In genomic region chr16:66705790-66706505, GRCh38 we compare ENCODE assay signal across 11 cellular contexts. TPM values are rescaled to one million over a fixed set of nuclear protein-coding genes. Genes with fewer than 3 reads are reported as not detected.
DNase-seq lines count a peak whose midpoint lies in the region; ATAC-seq, FAIRE-seq and TF ChIP-seq lines count a peak whose summit lies in the region.
"Had no signal": no experiment of that assay in that cellular context is flagged by ENCODE, and none has a peak within 500 bp of the region (broad histone marks: within the 10 kb centered on the region; RNA-seq: fewer than 3 reads in every experiment).

No MANE protein-coding gene starts in this region.

- H3K4me3 ChIP-seq in kidney (ENCODE audit: low read length in 2 of 2) (peak overlapping the region; percentile 9 to 40), skeletal muscle tissue (ENCODE audit: low read length in 3 of 3) (peak overlapping the region in 1 of 3 donors; percentile 14)
- no peak overlapping the region for H3K4me3 ChIP-seq in naive thymus-derived CD4-positive, alpha-beta T cell (ENCODE audit: low read length)

- H3K9me3 ChIP-seq in kidney (ENCODE audit: control insufficient read depth in 1 of 2, low read length in 2 of 2) (no peaks in the 10 kb centered on the region), skeletal muscle tissue (ENCODE audit: control insufficient read depth in 3 of 3, low read length in 3 of 3) (no peaks in the 10 kb centered on the region)
- no peaks in the 10 kb centered on the region for H3K9me3 ChIP-seq in naive thymus-derived CD4-positive, alpha-beta T cell (ENCODE audit: control insufficient read depth in 2 of 3, low read length in 3 of 3)

- H3K27me3 Mint-ChIP-seq in chondrocyte (ENCODE audit: low read depth): no peaks in the 10 kb centered on the region
- peaks cover 0 to 17% (median 4%) of the 10 kb centered on the region in 5 donors for H3K27me3 Mint-ChIP-seq in naive thymus-derived CD4-positive, alpha-beta T cell
- H3K27me3 Mint-ChIP-seq: CD4-positive, CD25-positive, alpha-beta regulatory T cell had no signal

- intact Hi-C loops in kidney (cut with DNase I): no loop called here
- intact Hi-C loops in naive thymus-derived CD4-positive, alpha-beta T cell (cut with micrococcal nuclease): no loop called here

- ATAC-seq in naive thymus-derived CD4-positive, alpha-beta T cell: no peak
- no peak for ATAC-seq in HG03469 (IDR thresholded peaks at IDR 0.05; ENCODE audit: unreplicated experiment)
- ATAC-seq: activated CD8-positive, alpha-beta T cell treated with anti-CD3 and anti-CD28 coated beads for 36 hours had no signal

- POLR2A ChIA-PET in naive thymus-derived CD4-positive, alpha-beta T cell (lab: Charles Lee): no interaction called here

- no peak for TF ChIP-seq CTCF in chondrocyte (IDR thresholded peaks at IDR 0.05)
- no peak for TF ChIP-seq CTCF in kidney (IDR thresholded peaks at IDR 0.05; ENCODE audit: borderline replicate concordance, extremely low read depth, insufficient read depth)
- TF ChIP-seq CTCF in GM10266 (IDR thresholded peaks at IDR 0.05; ENCODE audit: control insufficient read depth, insufficient read depth, low read depth, missing control alignments): no peak

- in situ Hi-C loops in G401 (cut with HindIII; ENCODE audit: low sequenced_read_pairs): no loop called here

- H3K4me1 ChIP-seq in kidney (ENCODE audit: control insufficient read depth in 1 of 2, insufficient read depth in 1 of 2, low read depth in 1 of 2, low read length in 2 of 2) (peaks cover 16 to 25% of the 10 kb centered on the region in 2 donors), skeletal muscle tissue (ENCODE audit: control insufficient read depth in 3 of 3, insufficient read depth in 3 of 3, low read length in 3 of 3) (peaks cover 9 to 15% (median 15%) of the 10 kb centered on the region in 3 donors)
- no peaks in the 10 kb centered on the region for H3K4me1 ChIP-seq in naive thymus-derived CD4-positive, alpha-beta T cell (ENCODE audit: control insufficient read depth in 2 of 2, insufficient read depth in 2 of 2, low read length in 2 of 2)

- H3K9ac ChIP-seq in kidney (ENCODE audit: low read length in 2 of 2): peak overlapping the region; percentile 13 to 42
- peak overlapping the region in 2 of 3 donors; percentile 14 to 45 for H3K9ac ChIP-seq in skeletal muscle tissue (ENCODE audit: low read depth in 1 of 3, low read length in 3 of 3)

- H3K36me3 Mint-ChIP-seq in chondrocyte (ENCODE audit: low read depth): no peaks in the 10 kb centered on the region
- no peaks in the 10 kb centered on the region for H3K36me3 Mint-ChIP-seq in naive thymus-derived CD4-positive, alpha-beta T cell
- H3K36me3 Mint-ChIP-seq: CD4-positive, CD25-positive, alpha-beta regulatory T cell had no signal

- H3K4me1 Mint-ChIP-seq in chondrocyte (ENCODE audit: low read depth): peaks cover 30% of the 10 kb centered on the region
- H3K4me1 Mint-ChIP-seq in naive thymus-derived CD4-positive, alpha-beta T cell: peaks cover 0 to under 1% (median 0%) of the 10 kb centered on the region in 7 donors

- no peak overlapping the region for H3K4me3 Mint-ChIP-seq in chondrocyte (ENCODE audit: unreplicated experiment)
- no peak overlapping the region for H3K4me3 Mint-ChIP-seq in naive thymus-derived CD4-positive, alpha-beta T cell
- H3K4me3 Mint-ChIP-seq: activated CD8-positive, alpha-beta T cell treated with anti-CD3 and anti-CD28 coated beads for 36 hours; CD4-positive, CD25-positive, alpha-beta regulatory T cell had no signal

- H3K27me3 ChIP-seq in skeletal muscle tissue (ENCODE audit: control insufficient read depth in 3 of 3, insufficient read depth in 3 of 3, low read length in 3 of 3): no peaks in the 10 kb centered on the region
- H3K27me3 ChIP-seq in naive thymus-derived CD4-positive, alpha-beta T cell (ENCODE audit: control insufficient read depth in 2 of 2, insufficient read depth in 2 of 2, low read length in 2 of 2): no peaks in the 10 kb centered on the region

- H3K36me3 ChIP-seq in kidney (ENCODE audit: control insufficient read depth in 1 of 2, insufficient read depth in 2 of 2, low read length in 2 of 2): no peaks in the 10 kb centered on the region
- H3K36me3 ChIP-seq in skeletal muscle tissue (ENCODE audit: control insufficient read depth in 3 of 3, insufficient read depth in 3 of 3, low read length in 3 of 3): no peaks in the 10 kb centered on the region
- no peaks in the 10 kb centered on the region for H3K36me3 ChIP-seq in naive thymus-derived CD4-positive, alpha-beta T cell (ENCODE audit: control insufficient read depth in 2 of 3, insufficient read depth in 3 of 3, low read length in 3 of 3)

- no peaks in the 10 kb centered on the region for H3K9me3 Mint-ChIP-seq in chondrocyte (ENCODE audit: low read depth)
- peaks cover 0 to under 1% (median 0%) of the 10 kb centered on the region in 11 donors for H3K9me3 Mint-ChIP-seq in naive thymus-derived CD4-positive, alpha-beta T cell
- H3K9me3 Mint-ChIP-seq: activated CD8-positive, alpha-beta T cell treated with anti-CD3 and anti-CD28 coated beads for 36 hours; CD4-positive, CD25-positive, alpha-beta regulatory T cell had no signal

- peak overlapping the region; percentile 81 to 90 for H3K27ac ChIP-seq in kidney (ENCODE audit: low read depth in 2 of 2, low read length in 2 of 2)
- H3K27ac ChIP-seq in skeletal muscle tissue (ENCODE audit: low read depth, low read length): peak overlapping the region; percentile 71
- H3K27ac ChIP-seq in naive thymus-derived CD4-positive, alpha-beta T cell (ENCODE audit: low read depth, low read length): no peak overlapping the region

- CTCF ChIA-PET in naive thymus-derived CD4-positive, alpha-beta T cell (lab: Charles Lee): interaction anchor here (0.7 kb wide), 1 partner anchor 22 kb away, joined by 3 read pairs; no protein-coding TSS in a partner anchor

- FAIRE-seq in kidney (lab: Jason Lieb, UNC): peak; percentile 85

- H3K27ac Mint-ChIP-seq in chondrocyte (ENCODE audit: unreplicated experiment): peak overlapping the region; percentile 89
- H3K27ac Mint-ChIP-seq in naive thymus-derived CD4-positive, alpha-beta T cell: no peak overlapping the region
- H3K27ac Mint-ChIP-seq: activated CD8-positive, alpha-beta T cell treated with anti-CD3 and anti-CD28 coated beads for 36 hours; CD4-positive, CD25-positive, alpha-beta regulatory T cell had no signal

- DNase-seq in G401 (ENCODE audit: low spot score): peak; percentile 34
- no peak for DNase-seq in chondrocyte (ENCODE audit: low spot score)
- peak; percentile 93 for DNase-seq in kidney
- no peak for DNase-seq in naive thymus-derived CD4-positive, alpha-beta T cell
- no peak for DNase-seq in GM10266 (ENCODE audit: extremely low spot score)
- no peak for DNase-seq in putamen (ENCODE audit: low spot score)
- DNase-seq: activated CD8-positive, alpha-beta T cell treated with anti-CD3 and anti-CD28 coated beads for 36 hours; CD4-positive, CD25-positive, alpha-beta regulatory T cell; NCI-H345 had no signal

RNA-seq across cellular contexts. Expression of gene CMTM4, which starts 9.4 kb away (rescaled TPM):
- 11.9 and 22.5 TPM in 2 replicates for total RNA-seq in G401 (2014; rRNA removed; shearing (Covaris generic))
- total RNA-seq in chondrocyte (30.1 to 32.5 TPM (median 31.5 TPM) in 3 replicates), kidney (82.2 TPM), skeletal muscle tissue (10.4 TPM)
- 43.2 TPM for polyA plus RNA-seq in kidney (ENCODE audit: insufficient read depth, low read depth, low replicate concordance)
- total RNA-seq in naive thymus-derived CD4-positive, alpha-beta T cell: 1 to 10 TPM; 1.5 to 2.5 (median 1.8) TPM
- polyA plus RNA-seq in naive thymus-derived CD4-positive, alpha-beta T cell: under 1 TPM; 0.07 to 0.12 TPM

RNA-seq across cellular contexts. Expression of gene DYNC1LI2, which starts 45.5 kb away (rescaled TPM):
- total RNA-seq in G401 (2014; rRNA removed; shearing (Covaris generic)): 41.6 and 63.4 TPM in 2 replicates
- total RNA-seq in chondrocyte: 144 to 153 TPM (median 147 TPM) in 3 replicates
- 119 TPM for total RNA-seq in kidney
- polyA plus RNA-seq in kidney (ENCODE audit: insufficient read depth, low read depth, low replicate concordance): 32.0 TPM
- total RNA-seq in skeletal muscle tissue: 70.5 TPM
- 10 to 100 TPM; 72.3 to 85.7 (median 80.9) TPM for total RNA-seq in naive thymus-derived CD4-positive, alpha-beta T cell
- 10 to 100 TPM; 23.2 to 25.5 TPM for polyA plus RNA-seq in naive thymus-derived CD4-positive, alpha-beta T cell

Comparison
In these comparisons a context has a peak if more than half of its experiments do, and no peak if none do; other contexts are left out.
1. DNase-seq: peak in G401 (single experiment) and kidney (single experiment); none in chondrocyte (single experiment), naive thymus-derived CD4-positive, alpha-beta T cell (0 of 9), GM10266 (single experiment) and putamen (single experiment).